2 cellular contexts compared by ENCODE assay signal in the genomic region with DNA sequence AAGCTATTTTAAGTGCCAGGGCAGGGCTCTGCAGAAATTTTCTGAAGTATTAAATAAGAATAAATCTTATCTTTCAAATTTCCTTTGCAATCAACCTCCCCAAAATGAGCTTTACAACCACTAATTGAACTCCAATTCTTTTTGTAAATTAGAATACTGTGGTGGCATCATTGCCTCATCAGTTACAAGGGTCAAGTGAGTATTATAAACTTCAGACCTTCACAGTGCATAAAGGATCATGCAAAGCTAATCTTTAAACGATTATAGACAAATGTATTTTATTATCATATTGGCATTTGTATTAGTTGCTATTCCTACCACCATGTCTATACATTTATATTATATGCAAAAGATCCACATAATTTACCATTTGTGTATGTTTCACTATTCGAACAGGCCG.
TF ChIP-seq lines count a peak whose summit lies in the region.

No MANE protein-coding gene starts in this region.

TF ChIP-seq in liver, 16 proteins besides CTCF, POLR2A, EP300 and RAD21:
- TF ChIP-seq HNF4G (IDR thresholded peaks at IDR 0.05) (no peak), HNF4A (conservative IDR thresholded peaks at IDR 0.05) (peak; percentile 56 to 68)

TF ChIP-seq in HepG2, 621 proteins besides CTCF, POLR2A, EP300 and RAD21:
- TF ChIP-seq ZFP37 (CRISPR knock-in tag; IDR thresholded peaks at IDR 0.05; ENCODE audit: borderline replicate concordance): no peak
- TF ChIP-seq HNRNPLL (IDR thresholded peaks at IDR 0.05; ENCODE audit: low read depth, low read length, poor library complexity, severe bottlenecking): no peak
- TF ChIP-seq HDAC6 (IDR thresholded peaks at IDR 0.05; ENCODE audit: low read depth, low read length): no peak
- no peak for TF ChIP-seq ZNF740 (CRISPR knock-in tag; IDR thresholded peaks at IDR 0.05)
- TF ChIP-seq AHDC1 (CRISPR knock-in tag; IDR thresholded peaks at IDR 0.05; ENCODE audit: borderline replicate concordance): no peak
- TF ChIP-seq NFE2L2 (IDR thresholded peaks at IDR 0.05; ENCODE audit: low read length): no peak
- TF ChIP-seq ZNF770 (CRISPR knock-in tag; IDR thresholded peaks at IDR 0.05): no peak
- no peak for TF ChIP-seq NRL (CRISPR knock-in tag; IDR thresholded peaks at IDR 0.05; ENCODE audit: borderline replicate concordance)
- TF ChIP-seq SAFB2 (CRISPR knock-in tag; IDR thresholded peaks at IDR 0.05; ENCODE audit: borderline replicate concordance, low read depth): no peak
- TF ChIP-seq NFIB (CRISPR knock-in tag; IDR thresholded peaks at IDR 0.05; ENCODE audit: borderline replicate concordance): no peak
- no peak for TF ChIP-seq YEATS4 (CRISPR knock-in tag; IDR thresholded peaks at IDR 0.05; ENCODE audit: borderline replicate concordance)
- TF ChIP-seq CAMTA2 (CRISPR knock-in tag; IDR thresholded peaks at IDR 0.05; ENCODE audit: borderline replicate concordance): no peak
- no peak for TF ChIP-seq MATR3 (CRISPR knock-in tag; IDR thresholded peaks at IDR 0.05)
- no peak for TF ChIP-seq ATF7 (IDR thresholded peaks at IDR 0.05)
- no peak for TF ChIP-seq ATF7 (CRISPR knock-in tag; IDR thresholded peaks at IDR 0.05)
- no peak for TF ChIP-seq ASH2L (IDR thresholded peaks at IDR 0.05; ENCODE audit: insufficient read length, low read depth, low read length)
- TF ChIP-seq ZNF570 (CRISPR knock-in tag; IDR thresholded peaks at IDR 0.05; ENCODE audit: borderline replicate concordance): no peak
